33 cellular contexts compared by ENCODE assay signal in the genomic region with DNA sequence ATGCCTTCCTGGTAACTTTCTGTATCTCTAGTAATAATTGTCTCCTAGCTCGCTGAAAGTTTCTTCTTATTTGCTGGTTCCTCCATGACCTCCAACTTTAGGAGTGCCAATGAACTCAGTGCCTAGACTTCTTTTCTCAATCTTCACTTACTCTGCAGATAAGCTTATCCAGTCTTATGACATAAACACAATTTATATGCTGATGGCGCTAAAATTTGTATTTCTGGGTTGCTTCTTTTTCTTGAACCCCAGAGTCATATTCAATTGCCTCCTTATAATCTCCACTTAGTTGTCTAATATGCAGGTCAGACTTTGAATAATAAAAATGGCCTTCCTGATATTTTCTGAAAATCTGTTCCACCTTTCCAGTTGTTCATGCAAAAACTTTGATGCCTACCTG.
"Had no signal": no experiment of that assay in that cellular context is flagged by ENCODE, and none has a peak within 500 bp of the region (broad histone marks: within the 10 kb centered on the region; RNA-seq: fewer than 3 reads in every experiment).

No MANE protein-coding gene starts in this region.

- H3K27ac ChIP-seq: adrenal gland, ascending aorta, body of pancreas, brain microvascular endothelial cell, breast epithelium, cardiac muscle cell had no signal

- DNase-seq: activated effector memory CD4-positive, alpha-beta T cell treated with anti-CD3 and anti-CD28 coated beads, Interleukin-2, amount 50 U/mL, for 16 hours; activated effector memory CD4-positive, alpha-beta T cell treated with Interleukin-2 at 50 U/mL for 16 hours; activated gamma-delta T cell; activated gamma-delta T cell treated with Interleukin-2 at 50 U/mL for 16 hours; activated naive CD4-positive, alpha-beta T cell; activated naive CD4-positive, alpha-beta T cell treated with anti-CD3 and anti-CD28 coated beads for 36 hours; activated naive CD4-positive, alpha-beta T cell treated with anti-CD3 and anti-CD28 coated beads, Interleukin-2, amount 10 ng/mL, durations not matched to agents 7 days and 5 days; activated naive CD4-positive, alpha-beta T cell treated with anti-CD3 and anti-CD28 coated beads, Interleukin-2, amount 50 U/mL, for 16 hours; activated naive CD4-positive, alpha-beta T cell treated with Interleukin-2 at 50 U/mL for 16 hours; activated naive CD8-positive, alpha-beta T cell treated with anti-CD3 and anti-CD28 coated beads for 36 hours; activated naive CD8-positive, alpha-beta T cell treated with anti-CD3 and anti-CD28 coated beads, Interleukin-2, amount 10 ng/mL, durations not matched to agents 7 days and 5 days; activated naive CD8-positive, alpha-beta T cell treated with anti-CD3 and anti-CD28 coated beads, Interleukin-2, amount 50 U/mL, for 24 hours; activated T-cell treated with anti-CD3 and anti-CD28 coated beads, Interleukin-2, amount 50 U/mL, for 24 hours; activated T-cell treated with anti-CD3 and anti-CD28 coated beads, Interleukin-2, amount 50 U/mL, for 4 hours; activated T-cell treated with anti-CD3 and anti-CD28 coated beads, Interleukin-2, amount 50 U/mL, for 48 hours; activated T-cell treated with anti-CD3 and anti-CD28 coated beads, Interleukin-2, amount 50 U/mL, for 72 hours; adrenal gland; amniotic stem cell; amygdala; anterior cingulate cortex; aorta; body of pancreas; brain microvascular endothelial cell; caudate nucleus; central memory CD4-positive, alpha-beta T cell; cerebellar nuclear complex had no signal

- H3K4me1 ChIP-seq: adrenal gland, ascending aorta, body of pancreas, breast epithelium had no signal

- H3K27me3 ChIP-seq: adrenal gland, ascending aorta, body of pancreas, brain microvascular endothelial cell, breast epithelium, cardiac muscle cell had no signal

- H3K36me3 ChIP-seq: adrenal gland, ascending aorta, brain microvascular endothelial cell, breast epithelium, cardiac muscle cell had no signal

- H3K4me3 ChIP-seq: adrenal gland, ascending aorta, body of pancreas, breast epithelium, cardiac muscle cell had no signal

- FAIRE-seq: astrocyte, bronchial epithelial cell had no signal

- H3K9me3 ChIP-seq: adrenal gland, ascending aorta, body of pancreas, breast epithelium had no signal

- ATAC-seq: activated naive CD4-positive, alpha-beta T cell treated with anti-CD3 and anti-CD28 coated beads, Interleukin-2, amount 50 U/mL, for 72 hours; activated naive CD8-positive, alpha-beta T cell treated with anti-CD3 and anti-CD28 coated beads, Interleukin-2, amount 50 U/mL, for 24 hours; activated T-cell treated with anti-CD3 and anti-CD28 coated beads, Interleukin-2, amount 50 U/mL, for 4 hours; activated T-cell treated with anti-CD3 and anti-CD28 coated beads, Interleukin-2, amount 50 U/mL, for 72 hours; activated T-helper 17 cell treated with anti-CD3 and anti-CD28 coated beads, Interleukin-2, amount 50 U/mL, for 72 hours; body of pancreas had no signal
